ENCODE assay signal across 2 cellular contexts in the genomic region with DNA sequence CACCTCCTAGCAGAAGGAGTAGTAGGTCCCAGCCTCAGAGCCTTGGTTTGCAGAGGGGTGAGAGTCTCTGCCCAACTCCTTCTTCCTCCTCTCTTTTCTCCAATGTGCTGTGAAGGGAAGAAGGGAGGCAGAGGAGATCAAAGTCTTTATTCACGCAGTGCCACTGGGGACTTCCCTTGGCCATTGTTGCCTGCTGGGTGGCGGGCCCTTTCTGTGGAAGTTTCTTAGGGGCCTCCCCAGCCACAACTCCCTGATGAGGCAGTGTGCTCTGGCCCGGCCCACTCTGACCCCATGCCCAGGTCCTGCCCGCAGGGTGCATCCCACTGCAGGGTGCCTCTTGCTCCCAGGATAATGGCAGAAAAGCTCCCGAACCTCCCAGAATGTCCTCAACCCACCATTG.
TF ChIP-seq lines count a peak whose summit lies in the region.

No MANE protein-coding gene starts in this region.

TF ChIP-seq in SK-N-SH, 30 proteins besides CTCF, POLR2A, EP300 and RAD21 (continued from another document):
- TF ChIP-seq, protein P1, sequence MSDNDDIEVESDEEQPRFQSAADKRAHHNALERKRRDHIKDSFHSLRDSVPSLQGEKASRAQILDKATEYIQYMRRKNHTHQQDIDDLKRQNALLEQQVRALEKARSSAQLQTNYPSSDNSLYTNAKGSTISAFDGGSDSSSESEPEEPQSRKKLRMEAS (IDR thresholded peaks at IDR 0.05; ENCODE audit: low read depth) = no peak
- TF ChIP-seq MEF2A (IDR thresholded peaks at IDR 0.05; ENCODE audit: borderline replicate concordance, low read depth) = no peak
- TF ChIP-seq, protein P2, sequence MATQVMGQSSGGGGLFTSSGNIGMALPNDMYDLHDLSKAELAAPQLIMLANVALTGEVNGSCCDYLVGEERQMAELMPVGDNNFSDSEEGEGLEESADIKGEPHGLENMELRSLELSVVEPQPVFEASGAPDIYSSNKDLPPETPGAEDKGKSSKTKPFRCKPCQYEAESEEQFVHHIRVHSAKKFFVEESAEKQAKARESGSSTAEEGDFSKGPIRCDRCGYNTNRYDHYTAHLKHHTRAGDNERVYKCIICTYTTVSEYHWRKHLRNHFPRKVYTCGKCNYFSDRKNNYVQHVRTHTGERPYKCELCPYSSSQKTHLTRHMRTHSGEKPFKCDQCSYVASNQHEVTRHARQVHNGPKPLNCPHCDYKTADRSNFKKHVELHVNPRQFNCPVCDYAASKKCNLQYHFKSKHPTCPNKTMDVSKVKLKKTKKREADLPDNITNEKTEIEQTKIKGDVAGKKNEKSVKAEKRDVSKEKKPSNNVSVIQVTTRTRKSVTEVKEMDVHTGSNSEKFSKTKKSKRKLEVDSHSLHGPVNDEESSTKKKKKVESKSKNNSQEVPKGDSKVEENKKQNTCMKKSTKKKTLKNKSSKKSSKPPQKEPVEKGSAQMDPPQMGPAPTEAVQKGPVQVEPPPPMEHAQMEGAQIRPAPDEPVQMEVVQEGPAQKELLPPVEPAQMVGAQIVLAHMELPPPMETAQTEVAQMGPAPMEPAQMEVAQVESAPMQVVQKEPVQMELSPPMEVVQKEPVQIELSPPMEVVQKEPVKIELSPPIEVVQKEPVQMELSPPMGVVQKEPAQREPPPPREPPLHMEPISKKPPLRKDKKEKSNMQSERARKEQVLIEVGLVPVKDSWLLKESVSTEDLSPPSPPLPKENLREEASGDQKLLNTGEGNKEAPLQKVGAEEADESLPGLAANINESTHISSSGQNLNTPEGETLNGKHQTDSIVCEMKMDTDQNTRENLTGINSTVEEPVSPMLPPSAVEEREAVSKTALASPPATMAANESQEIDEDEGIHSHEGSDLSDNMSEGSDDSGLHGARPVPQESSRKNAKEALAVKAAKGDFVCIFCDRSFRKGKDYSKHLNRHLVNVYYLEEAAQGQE (IDR thresholded peaks at IDR 0.05; ENCODE audit: low read depth, low read length) = no peak
- no peak for TF ChIP-seq TAF1 (IDR thresholded peaks at IDR 0.05; ENCODE audit: borderline replicate concordance, low read depth, low read length)
- TF ChIP-seq RXRA (IDR thresholded peaks at IDR 0.05; ENCODE audit: borderline replicate concordance, low read depth) = no peak
- TF ChIP-seq, protein P3, sequence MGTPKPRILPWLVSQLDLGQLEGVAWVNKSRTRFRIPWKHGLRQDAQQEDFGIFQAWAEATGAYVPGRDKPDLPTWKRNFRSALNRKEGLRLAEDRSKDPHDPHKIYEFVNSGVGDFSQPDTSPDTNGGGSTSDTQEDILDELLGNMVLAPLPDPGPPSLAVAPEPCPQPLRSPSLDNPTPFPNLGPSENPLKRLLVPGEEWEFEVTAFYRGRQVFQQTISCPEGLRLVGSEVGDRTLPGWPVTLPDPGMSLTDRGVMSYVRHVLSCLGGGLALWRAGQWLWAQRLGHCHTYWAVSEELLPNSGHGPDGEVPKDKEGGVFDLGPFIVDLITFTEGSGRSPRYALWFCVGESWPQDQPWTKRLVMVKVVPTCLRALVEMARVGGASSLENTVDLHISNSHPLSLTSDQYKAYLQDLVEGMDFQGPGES (IDR thresholded peaks at IDR 0.05; ENCODE audit: low read depth, low read length) = no peak
- no peak for TF ChIP-seq JUND (IDR thresholded peaks at IDR 0.05)
- no peak for TF ChIP-seq SIN3A (IDR thresholded peaks at IDR 0.05; ENCODE audit: borderline replicate concordance, low read depth, low read length)
- no peak for TF ChIP-seq GATA2 (CRISPR knock-in tag; IDR thresholded peaks at IDR 0.05)
- TF ChIP-seq GABPA (IDR thresholded peaks at IDR 0.05; ENCODE audit: low read depth) = no peak
- no peak for TF ChIP-seq YY1 (IDR thresholded peaks at IDR 0.05; ENCODE audit: low read depth)

TF ChIP-seq in SK-N-SH treated with all-trans-retinoic acid at 6 μM for 48 hours, 23 proteins besides CTCF, POLR2A, EP300 and RAD21:
- TF ChIP-seq, protein P4, sequence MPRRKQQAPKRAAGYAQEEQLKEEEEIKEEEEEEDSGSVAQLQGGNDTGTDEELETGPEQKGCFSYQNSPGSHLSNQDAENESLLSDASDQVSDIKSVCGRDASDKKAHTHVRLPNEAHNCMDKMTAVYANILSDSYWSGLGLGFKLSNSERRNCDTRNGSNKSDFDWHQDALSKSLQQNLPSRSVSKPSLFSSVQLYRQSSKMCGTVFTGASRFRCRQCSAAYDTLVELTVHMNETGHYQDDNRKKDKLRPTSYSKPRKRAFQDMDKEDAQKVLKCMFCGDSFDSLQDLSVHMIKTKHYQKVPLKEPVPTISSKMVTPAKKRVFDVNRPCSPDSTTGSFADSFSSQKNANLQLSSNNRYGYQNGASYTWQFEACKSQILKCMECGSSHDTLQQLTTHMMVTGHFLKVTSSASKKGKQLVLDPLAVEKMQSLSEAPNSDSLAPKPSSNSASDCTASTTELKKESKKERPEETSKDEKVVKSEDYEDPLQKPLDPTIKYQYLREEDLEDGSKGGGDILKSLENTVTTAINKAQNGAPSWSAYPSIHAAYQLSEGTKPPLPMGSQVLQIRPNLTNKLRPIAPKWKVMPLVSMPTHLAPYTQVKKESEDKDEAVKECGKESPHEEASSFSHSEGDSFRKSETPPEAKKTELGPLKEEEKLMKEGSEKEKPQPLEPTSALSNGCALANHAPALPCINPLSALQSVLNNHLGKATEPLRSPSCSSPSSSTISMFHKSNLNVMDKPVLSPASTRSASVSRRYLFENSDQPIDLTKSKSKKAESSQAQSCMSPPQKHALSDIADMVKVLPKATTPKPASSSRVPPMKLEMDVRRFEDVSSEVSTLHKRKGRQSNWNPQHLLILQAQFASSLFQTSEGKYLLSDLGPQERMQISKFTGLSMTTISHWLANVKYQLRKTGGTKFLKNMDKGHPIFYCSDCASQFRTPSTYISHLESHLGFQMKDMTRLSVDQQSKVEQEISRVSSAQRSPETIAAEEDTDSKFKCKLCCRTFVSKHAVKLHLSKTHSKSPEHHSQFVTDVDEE (CRISPR knock-in tag; IDR thresholded peaks at IDR 0.05) = no peak
- TF ChIP-seq ZC3H10 (CRISPR knock-in tag; IDR thresholded peaks at IDR 0.05) = no peak
- no peak for TF ChIP-seq ZFP3 (CRISPR knock-in tag; IDR thresholded peaks at IDR 0.05)
- no peak for TF ChIP-seq GLIS3 (CRISPR knock-in tag; IDR thresholded peaks at IDR 0.05)
- no peak for TF ChIP-seq ARNTL (CRISPR knock-in tag; IDR thresholded peaks at IDR 0.05; ENCODE audit: borderline replicate concordance, low read depth)
- no peak for TF ChIP-seq ZNF8 (CRISPR knock-in tag; IDR thresholded peaks at IDR 0.05)
- TF ChIP-seq, protein P5, sequence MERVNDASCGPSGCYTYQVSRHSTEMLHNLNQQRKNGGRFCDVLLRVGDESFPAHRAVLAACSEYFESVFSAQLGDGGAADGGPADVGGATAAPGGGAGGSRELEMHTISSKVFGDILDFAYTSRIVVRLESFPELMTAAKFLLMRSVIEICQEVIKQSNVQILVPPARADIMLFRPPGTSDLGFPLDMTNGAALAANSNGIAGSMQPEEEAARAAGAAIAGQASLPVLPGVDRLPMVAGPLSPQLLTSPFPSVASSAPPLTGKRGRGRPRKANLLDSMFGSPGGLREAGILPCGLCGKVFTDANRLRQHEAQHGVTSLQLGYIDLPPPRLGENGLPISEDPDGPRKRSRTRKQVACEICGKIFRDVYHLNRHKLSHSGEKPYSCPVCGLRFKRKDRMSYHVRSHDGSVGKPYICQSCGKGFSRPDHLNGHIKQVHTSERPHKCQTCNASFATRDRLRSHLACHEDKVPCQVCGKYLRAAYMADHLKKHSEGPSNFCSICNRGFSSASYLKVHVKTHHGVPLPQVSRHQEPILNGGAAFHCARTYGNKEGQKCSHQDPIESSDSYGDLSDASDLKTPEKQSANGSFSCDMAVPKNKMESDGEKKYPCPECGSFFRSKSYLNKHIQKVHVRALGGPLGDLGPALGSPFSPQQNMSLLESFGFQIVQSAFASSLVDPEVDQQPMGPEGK (CRISPR knock-in tag; IDR thresholded peaks at IDR 0.05; ENCODE audit: borderline replicate concordance) = no peak
- TF ChIP-seq ESRRG (CRISPR knock-in tag; IDR thresholded peaks at IDR 0.05) = no peak
- TF ChIP-seq RARB (CRISPR knock-in tag; IDR thresholded peaks at IDR 0.05) = no peak
- no peak for TF ChIP-seq ISL1 (CRISPR knock-in tag; IDR thresholded peaks at IDR 0.05)
- TF ChIP-seq BACH2 (CRISPR knock-in tag; IDR thresholded peaks at IDR 0.05; ENCODE audit: borderline replicate concordance) = no peak
- TF ChIP-seq, protein P6, sequence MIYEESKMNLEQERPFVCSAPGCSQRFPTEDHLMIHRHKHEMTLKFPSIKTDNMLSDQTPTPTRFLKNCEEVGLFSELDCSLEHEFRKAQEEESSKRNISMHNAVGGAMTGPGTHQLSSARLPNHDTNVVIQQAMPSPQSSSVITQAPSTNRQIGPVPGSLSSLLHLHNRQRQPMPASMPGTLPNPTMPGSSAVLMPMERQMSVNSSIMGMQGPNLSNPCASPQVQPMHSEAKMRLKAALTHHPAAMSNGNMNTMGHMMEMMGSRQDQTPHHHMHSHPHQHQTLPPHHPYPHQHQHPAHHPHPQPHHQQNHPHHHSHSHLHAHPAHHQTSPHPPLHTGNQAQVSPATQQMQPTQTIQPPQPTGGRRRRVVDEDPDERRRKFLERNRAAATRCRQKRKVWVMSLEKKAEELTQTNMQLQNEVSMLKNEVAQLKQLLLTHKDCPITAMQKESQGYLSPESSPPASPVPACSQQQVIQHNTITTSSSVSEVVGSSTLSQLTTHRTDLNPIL (CRISPR knock-in tag; IDR thresholded peaks at IDR 0.05; ENCODE audit: low read depth) = no peak
- TF ChIP-seq OSR1 (CRISPR knock-in tag; IDR thresholded peaks at IDR 0.05) = no peak
- TF ChIP-seq ZNF70 (CRISPR knock-in tag; IDR thresholded peaks at IDR 0.05) = no peak
- TF ChIP-seq TCF4 (CRISPR knock-in tag; IDR thresholded peaks at IDR 0.05; ENCODE audit: borderline replicate concordance) = no peak
- TF ChIP-seq ZNF565 (CRISPR knock-in tag; conservative IDR thresholded peaks at IDR 0.05; ENCODE audit: low read depth) = no peak
- no peak for TF ChIP-seq CSDC2 (CRISPR knock-in tag; IDR thresholded peaks at IDR 0.05)
TF ChIP-seq in SK-N-SH treated with all-trans-retinoic acid at 6 μM for 48 hours: peak in this region for 0.
